8 cellular contexts compared by ENCODE assay signal in genomic region chr21:45293214-45293725, GRCh38. TPM values are rescaled to one million over a fixed set of nuclear protein-coding genes. Genes with fewer than 3 reads are reported as not detected.
DNase-seq lines count a peak whose midpoint lies in the region; ATAC-seq, FAIRE-seq and TF ChIP-seq lines count a peak whose summit lies in the region.

No MANE protein-coding gene starts in this region.

- H3K4me3 ChIP-seq in K562: no peak overlapping the region
- H3K4me3 ChIP-seq in skin epidermis: no peak overlapping the region

- TF ChIP-seq POLR2A in K562 (conservative IDR thresholded peaks at IDR 0.05): no peak

- POLR2A ChIA-PET in K562 (lab: Yijun Ruan, JAX): interaction anchor here (0.6 to 1.1 kb wide), 3 partner anchors 136 to 344 kb away, joined by 3 to 8 read pairs (median 3); no protein-coding TSS in a partner anchor

- no peak for ATAC-seq in K562
- ATAC-seq in GM18870 (IDR thresholded peaks at IDR 0.05; ENCODE audit: unreplicated experiment): no peak
- no peak for ATAC-seq in HG02610 (IDR thresholded peaks at IDR 0.05; ENCODE audit: unreplicated experiment)

- intact Hi-C loops in K562 (cut with micrococcal nuclease): loop anchor here (5.0 kb wide), 2 partner anchors 249 to 299 kb away; partner anchors contain the start of gene SLC19A1

- TF ChIP-seq RAD21 in K562 (CRISPR knock-in tag; conservative IDR thresholded peaks at IDR 0.05 in 1 of 2, IDR thresholded peaks at IDR 0.05 in 1 of 2): no peak

- peak overlapping the region in 1 of 2 experiments; percentile 6; a peak in 1 of 4 replicates for H3K9ac ChIP-seq in K562 (ENCODE audit: insufficient read depth in 1 of 2, low read depth in 2 of 2, low read length in 2 of 2)

- FAIRE-seq in K562 (lab: Jason Lieb, UNC): no peak

- peak; percentile 26 for DNase-seq in Daoy (ENCODE audit: low read depth)
- DNase-seq in K562 (ENCODE audit: extremely low read depth in 1 of 4, low spot score in 3 of 4): no peak
- peak; percentile 41 for DNase-seq in left kidney (ENCODE audit: low read depth, low spot score)
- no peak for DNase-seq in NCI-H345 treated with DMSO at 0.1 percent for 48 hours (lab: John Stamatoyannopoulos, UW; ENCODE audit: unreplicated experiment)
- DNase-seq in midbrain (lab: John Stamatoyannopoulos, UW): no peak

- H3K9me1 ChIP-seq in K562 (ENCODE audit: control insufficient read depth, insufficient read depth, low read length): peaks cover 4% of the 10 kb centered on the region

- no TSS peak for BruUV-seq in K562 (replicated peaks; lab: Mats Ljungman, UMichigan)

- no peak overlapping the region for H3K27ac ChIP-seq in K562 (ENCODE audit: extremely low read depth, low read depth, low read length)
- H3K27ac ChIP-seq in skin epidermis: peak overlapping the region in 16 of 21 experiments; percentile 62 to 92 (median 80)

- peaks cover 8 to 48% of the 10 kb centered on the region in 2 experiments; a peak in 4 of 5 replicates for H3K4me1 ChIP-seq in K562 (replicated peaks in 1 of 2; ENCODE audit: control insufficient read depth in 2 of 2, insufficient read depth in 2 of 2, low read length in 2 of 2)

- no peak for TF ChIP-seq CTCF in K562 (IDR thresholded peaks at IDR 0.05 in 2 of 3, conservative IDR thresholded peaks at IDR 0.05 in 1 of 3; ENCODE audit: insufficient read depth in 2 of 3, low read depth in 1 of 3, low read length in 3 of 3)

- H4K20me1 ChIP-seq in K562 (replicated peaks; ENCODE audit: control insufficient read depth, insufficient read depth, low read length): no peaks in the 10 kb centered on the region

- no peaks in the 10 kb centered on the region for H3K36me3 ChIP-seq in K562 (ENCODE audit: control insufficient read depth, insufficient read depth, low read length)

- CTCF ChIA-PET in K562 (lab: Yijun Ruan, JAX; ENCODE audit: low intra/inter-chr PET ratio): interaction anchor here (0.5 to 6.1 kb wide), 7 partner anchors 16 to 525 kb away, joined by 3 to 100 read pairs (median 3); no protein-coding TSS in a partner anchor

- no peaks in the 10 kb centered on the region for H3K9me3 ChIP-seq in K562 (replicated peaks; ENCODE audit: control insufficient read depth, insufficient read depth, low read depth, low read length)

- no peak overlapping the region for H3K4me2 ChIP-seq in K562 (ENCODE audit: insufficient read depth, low read length)

- H3K79me2 ChIP-seq in K562 (ENCODE audit: control insufficient read depth, insufficient read depth, low read length): 0 out of 3 replicates have a peak, but pooled peaks cover 3% of the 10 kb centered on the region

- 57% methylated on average over 17 of the region's 19 CpGs for WGBS in K562 (ENCODE audit: insufficient coverage, low coverage, missing lambda C conversion rate)

- in situ Hi-C loops in K562 (cut with MboI): no loop called here

- no peaks in the 10 kb centered on the region for H3K27me3 ChIP-seq in K562 (ENCODE audit: control insufficient read depth in 2 of 2, insufficient read depth in 2 of 2, low read length in 2 of 2)

- TF ChIP-seq EP300 in K562 (IDR thresholded peaks at IDR 0.05; ENCODE audit: low read length): no peak

- no peak overlapping the region for H2AFZ ChIP-seq in K562 (ENCODE audit: low read depth, low read length)

TF ChIP-seq in K562, 482 proteins besides CTCF, POLR2A, EP300 and RAD21:
- TF ChIP-seq ZNF124 (CRISPR knock-in tag; IDR thresholded peaks at IDR 0.05): 0 out of 2 replicates have a peak, but pooled peaks have one; percentile 28
- TF ChIP-seq ZBTB33 (CRISPR knock-in tag; IDR thresholded peaks at IDR 0.05): peak; percentile 50; the same call in 1 of the 2 replicates
- no peak for TF ChIP-seq CREB3 (tag; conservative IDR thresholded peaks at IDR 0.05; ENCODE audit: low read depth)

RNA-seq across cellular contexts. Expression of gene POFUT2, which starts 5.6 kb away (rescaled TPM):
- total RNA-seq in Daoy (2014; rRNA removed; shearing (Covaris generic)): 22.6 and 27.3 TPM in 2 replicates
- 120 and 232 TPM in 2 replicates for total RNA-seq in K562 (2011; cell fraction: chromatin; rRNA removed; ENCODE audit: low replicate concordance)
- total RNA-seq in K562 (2011; cell fraction: nucleolus; rRNA removed): 126 and 138 TPM in 2 replicates
- 113 and 131 TPM in 2 replicates for total RNA-seq in K562 (2011; cell fraction: nucleoplasm; rRNA removed)
- total RNA-seq in K562 (2014; rRNA removed) (11.0 and 16.7 TPM in 2 replicates), K562 (2014; rRNA removed; fragmentation: Illumina TruSeq; extraction: Trizol) (7.6 and 9.2 TPM in 2 replicates), K562 (2015; rRNA removed; fragmentation: Illumina TruSeq; extraction: Trizol) (9.2 and 9.5 TPM in 2 replicates), K562 (2021) (24.2 and 24.6 TPM in 2 replicates)
- polyA plus RNA-seq in K562 (2011; rRNA removed) (15.6 and 25.2 TPM in 2 replicates), K562 (2014; fragmentation: Illumina TruSeq; extraction: Trizol) (18.0 and 21.0 TPM in 2 replicates), K562 (2014; fragmentation: Nextera tagmentation; extraction: Ambion mirVana) (1 to 10 TPM; 1.1 to 2.9 TPM), K562 (2014; rRNA removed) (18.3 and 21.2 TPM in 2 replicates)
- polyA plus RNA-seq in K562 (2011; cell fraction: cytosol; rRNA removed): 9.5 and 12.5 TPM in 2 replicates
- polyA plus RNA-seq in K562 (2011; cell fraction: nucleus; rRNA removed): 152 and 163 TPM in 2 replicates
- polyA plus RNA-seq in K562 (2012): 16.7 and 35.4 TPM in 2 replicates
- 6.4 and 6.5 TPM in 2 replicates for polyA minus RNA-seq in K562 (2011; rRNA and poly(A)+ RNA removed)
- polyA minus RNA-seq in K562 (2011; cell fraction: cytosol; rRNA and poly(A)+ RNA removed): 3.6 and 8.4 TPM in 2 replicates
- polyA minus RNA-seq in K562 (2011; cell fraction: nucleus; rRNA and poly(A)+ RNA removed): 33.5 and 49.3 TPM in 2 replicates

Comparison
In these comparisons a context has a peak if more than half of its experiments do, and no peak if none do; other contexts are left out.
1. DNase-seq: peak in Daoy (single experiment) and left kidney (single experiment); none in K562 (0 of 4), NCI-H345 treated with DMSO at 0.1 percent for 48 hours (single experiment) and midbrain (single experiment).